ENCODE assay signal across 1 cellular context in genomic region chr11:47469411-47470179, GRCh38.
A peak's percentile ranks its signal among the peaks of the same experiment; 100 is the strongest.
TF ChIP-seq lines count a peak whose summit lies in the region.

No MANE protein-coding gene starts in this region.

TF ChIP-seq in H1, 55 proteins besides CTCF, POLR2A, EP300 and RAD21:
- no peak for TF ChIP-seq RXRA (IDR thresholded peaks at IDR 0.05; ENCODE audit: insufficient read depth, low read depth, low read length)
- TF ChIP-seq POLR2AphosphoS5 (IDR thresholded peaks at IDR 0.05; ENCODE audit: low read depth, low read length): peak; percentile 20; the same call in 1 of the 2 replicates
- TF ChIP-seq BRCA1 (IDR thresholded peaks at IDR 0.05; ENCODE audit: low read depth, low read length): no peak
- peak; percentile 13; the same call in 1 of the 2 replicates for TF ChIP-seq CEBPB (IDR thresholded peaks at IDR 0.05; ENCODE audit: low read depth, low read length)
- no peak for TF ChIP-seq CREB1 (IDR thresholded peaks at IDR 0.05)
- no peak for TF ChIP-seq SAP30 (IDR thresholded peaks at IDR 0.05; ENCODE audit: insufficient read depth, insufficient replicate concordance, low read length)
- no peak for TF ChIP-seq SUZ12 (IDR thresholded peaks at IDR 0.05; ENCODE audit: low read length)
